ENCODE assay signal across 13 cellular contexts in the genomic region with DNA sequence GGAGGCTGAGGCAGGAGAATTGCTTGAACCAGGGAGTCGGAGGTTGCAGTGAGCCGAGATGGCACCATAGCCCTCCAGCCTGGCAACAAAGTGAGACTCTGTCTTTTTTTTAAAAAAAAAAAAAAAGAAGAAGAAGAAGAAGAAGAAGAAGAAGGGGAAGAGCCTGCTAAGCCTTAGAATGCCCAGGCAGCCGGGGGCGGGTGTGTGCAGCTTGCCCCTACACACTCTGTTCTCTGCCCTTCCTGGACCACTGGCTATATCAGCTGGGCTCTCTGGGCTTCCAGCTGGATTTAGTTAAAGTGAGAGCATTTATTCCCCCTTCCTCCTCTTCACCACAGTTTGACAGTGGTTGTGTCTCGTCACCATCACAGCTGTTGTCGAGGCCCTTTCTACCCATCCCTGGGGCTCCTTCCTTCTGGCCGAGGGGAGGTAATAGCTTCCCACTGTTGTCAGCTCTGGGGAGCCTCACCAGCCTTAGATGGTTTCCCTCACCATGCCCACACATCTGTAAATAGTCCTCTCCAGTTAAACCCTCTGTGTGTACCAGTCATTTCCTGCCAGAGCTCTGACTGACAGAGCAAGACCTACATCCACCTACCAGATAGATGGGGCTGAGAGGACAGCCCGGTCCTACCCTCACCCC.
DNase-seq lines count a peak whose midpoint lies in the region; ATAC-seq and TF ChIP-seq lines count a peak whose summit lies in the region.
"Had no signal": no experiment of that assay in that cellular context is flagged by ENCODE, and none has a peak within 500 bp of the region (broad histone marks: within the 10 kb centered on the region; RNA-seq: fewer than 3 reads in every experiment).

No MANE protein-coding gene starts in this region.

- peak overlapping the region; percentile 65 for H3K27ac Mint-ChIP-seq in activated CD4-positive, alpha-beta T cell treated with anti-CD3 and anti-CD28 coated beads, Interleukin-2, amount 10 ng/mL, durations not matched to agents 7 days and 5 days
- H3K27ac Mint-ChIP-seq in activated T-helper 1 cell treated with anti-CD3 and anti-CD28 coated beads, Interleukin-12 subunit alpha, Interleukin-12 subunit beta, Interleukin-2, Interleukin-4 antibody, amounts not matched to agents 30 ng/mL and 10 ng/mL and 1 ng/mL, durations not matched to agents 14 hours and 24 hours and 36 hours: peak overlapping the region; percentile 83

- ATAC-seq in gastroesophageal sphincter (no peak), HG03460 (IDR thresholded peaks at IDR 0.05; ENCODE audit: unreplicated experiment) (no peak)

- no peaks in the 10 kb centered on the region for H3K4me1 ChIP-seq in sigmoid colon
- H3K4me1 ChIP-seq in gastroesophageal sphincter: no peaks in the 10 kb centered on the region

- TF ChIP-seq EP300 in sigmoid colon (IDR thresholded peaks at IDR 0.05): no peak
- TF ChIP-seq EP300 in gastroesophageal sphincter (IDR thresholded peaks at IDR 0.05): no peak

- intact Hi-C loops in activated T-helper 1 cell treated with anti-CD3 and anti-CD28 coated beads, Interleukin-12 subunit alpha, Interleukin-12 subunit beta, Interleukin-2, Interleukin-4 antibody, amounts not matched to agents 30 ng/mL and 10 ng/mL and 1 ng/mL, durations not matched to agents 14 hours and 24 hours and 36 hours (cut with micrococcal nuclease): no loop called here
- intact Hi-C loops in sigmoid colon (cut with DNase I): no loop called here

- no peaks in the 10 kb centered on the region for H3K9me3 Mint-ChIP-seq in activated CD4-positive, alpha-beta T cell treated with anti-CD3 and anti-CD28 coated beads, Interleukin-2, amount 10 ng/mL, durations not matched to agents 7 days and 5 days
- H3K9me3 Mint-ChIP-seq in activated T-helper 1 cell treated with anti-CD3 and anti-CD28 coated beads, Interleukin-12 subunit alpha, Interleukin-12 subunit beta, Interleukin-2, Interleukin-4 antibody, amounts not matched to agents 30 ng/mL and 10 ng/mL and 1 ng/mL, durations not matched to agents 14 hours and 24 hours and 36 hours: no peaks in the 10 kb centered on the region

- CTCF ChIA-PET in activated CD4-positive, alpha-beta T cell treated with anti-CD3 and anti-CD28 coated beads, Interleukin-2, amount 10 ng/mL, durations not matched to agents 7 days and 5 days (lab: Charles Lee): interaction anchor here (0.7 to 3.1 kb wide), 12 partner anchors 8 to 1259 kb away, joined by 3 to 14 read pairs (median 4); no protein-coding TSS in a partner anchor

- H3K36me3 ChIP-seq in sigmoid colon (no peaks in the 10 kb centered on the region), gastroesophageal sphincter (no peaks in the 10 kb centered on the region)
- H3K36me3 ChIP-seq: thoracic aorta had no signal

- TF ChIP-seq CTCF in sigmoid colon (IDR thresholded peaks at IDR 0.05): no peak
- TF ChIP-seq CTCF in gastroesophageal sphincter (IDR thresholded peaks at IDR 0.05): no peak
- no peak for TF ChIP-seq CTCF in GM20000 (IDR thresholded peaks at IDR 0.05; ENCODE audit: extremely low read depth, missing control alignments)

- H3K4me3 ChIP-seq in sigmoid colon (no peak overlapping the region), gastroesophageal sphincter (no peak overlapping the region)
- H3K4me3 ChIP-seq: thoracic aorta had no signal

- peak; percentile 36 for DNase-seq in activated CD4-positive, alpha-beta T cell treated with anti-CD3 and anti-CD28 coated beads, Interleukin-2, amount 10 ng/mL, durations not matched to agents 7 days and 5 days
- DNase-seq in activated CD4-positive, alpha-beta T cell treated with anti-CD3 and anti-CD28 coated beads for 4 hours: no peak
- DNase-seq in Kasumi-1 (lab: John Stamatoyannopoulos, UW) (peak; percentile 66 to 69), sigmoid colon (peak; percentile 22), GM20000 (ENCODE audit: low spot score) (no peak)
- DNase-seq in activated T-helper 1 cell treated with anti-CD3 and anti-CD28 coated beads, Interleukin-12 subunit alpha, Interleukin-12 subunit beta, Interleukin-2, Interleukin-4 antibody, amounts not matched to agents 30 ng/mL and 10 ng/mL and 1 ng/mL, durations not matched to agents 14 hours and 24 hours and 36 hours (ENCODE audit: low spot score): no peak
- DNase-seq: NCI-H1092 treated with DMSO at 0.1 percent for 48 hours, NCI-H69, retina, SK-N-SH had no signal

- H3K27me3 ChIP-seq in sigmoid colon (no peaks in the 10 kb centered on the region), gastroesophageal sphincter (no peaks in the 10 kb centered on the region)

- peaks cover 6% of the 10 kb centered on the region for H3K36me3 Mint-ChIP-seq in activated CD4-positive, alpha-beta T cell treated with anti-CD3 and anti-CD28 coated beads, Interleukin-2, amount 10 ng/mL, durations not matched to agents 7 days and 5 days (ENCODE audit: low read depth)
- H3K36me3 Mint-ChIP-seq in activated T-helper 1 cell treated with anti-CD3 and anti-CD28 coated beads, Interleukin-12 subunit alpha, Interleukin-12 subunit beta, Interleukin-2, Interleukin-4 antibody, amounts not matched to agents 30 ng/mL and 10 ng/mL and 1 ng/mL, durations not matched to agents 14 hours and 24 hours and 36 hours (ENCODE audit: low read depth): peaks cover 20% of the 10 kb centered on the region

- POLR2A ChIA-PET in activated CD4-positive, alpha-beta T cell treated with anti-CD3 and anti-CD28 coated beads, Interleukin-2, amount 10 ng/mL, durations not matched to agents 7 days and 5 days (lab: Charles Lee): interaction anchor here (1.3 kb wide), 1 partner anchor 16 kb away, joined by 3 read pairs; no protein-coding TSS in a partner anchor

- H3K27ac ChIP-seq in sigmoid colon (no peak overlapping the region), gastroesophageal sphincter (no peak overlapping the region)
- H3K27ac ChIP-seq: thoracic aorta had no signal

- H3K27me3 Mint-ChIP-seq in activated CD4-positive, alpha-beta T cell treated with anti-CD3 and anti-CD28 coated beads, Interleukin-2, amount 10 ng/mL, durations not matched to agents 7 days and 5 days: no peaks in the 10 kb centered on the region
- H3K27me3 Mint-ChIP-seq in activated T-helper 1 cell treated with anti-CD3 and anti-CD28 coated beads, Interleukin-12 subunit alpha, Interleukin-12 subunit beta, Interleukin-2, Interleukin-4 antibody, amounts not matched to agents 30 ng/mL and 10 ng/mL and 1 ng/mL, durations not matched to agents 14 hours and 24 hours and 36 hours (ENCODE audit: insufficient read depth): no peaks in the 10 kb centered on the region

- H3K9me3 ChIP-seq in sigmoid colon (no peaks in the 10 kb centered on the region), gastroesophageal sphincter (no peaks in the 10 kb centered on the region)
- H3K9me3 ChIP-seq: SK-N-SH, thoracic aorta had no signal

- no peak overlapping the region for H3K4me3 Mint-ChIP-seq in activated CD4-positive, alpha-beta T cell treated with anti-CD3 and anti-CD28 coated beads, Interleukin-2, amount 10 ng/mL, durations not matched to agents 7 days and 5 days
- H3K4me3 Mint-ChIP-seq in activated T-helper 1 cell treated with anti-CD3 and anti-CD28 coated beads, Interleukin-12 subunit alpha, Interleukin-12 subunit beta, Interleukin-2, Interleukin-4 antibody, amounts not matched to agents 30 ng/mL and 10 ng/mL and 1 ng/mL, durations not matched to agents 14 hours and 24 hours and 36 hours: peak overlapping the region; percentile 15

- no peak for TF ChIP-seq POLR2A in sigmoid colon (IDR thresholded peaks at IDR 0.05)
- TF ChIP-seq POLR2A in gastroesophageal sphincter (IDR thresholded peaks at IDR 0.05): no peak

- WGBS in sigmoid colon, 2 donors: 64 to 88% methylated on average over 8 of the region's 8 CpGs
- 75 to 83% methylated on average over 2 of the region's 8 CpGs for WGBS in gastroesophageal sphincter (ENCODE audit: low coverage in 1 of 2), 2 donors

- peaks cover 61% of the 10 kb centered on the region for H3K4me1 Mint-ChIP-seq in activated CD4-positive, alpha-beta T cell treated with anti-CD3 and anti-CD28 coated beads, Interleukin-2, amount 10 ng/mL, durations not matched to agents 7 days and 5 days
- H3K4me1 Mint-ChIP-seq in activated T-helper 1 cell treated with anti-CD3 and anti-CD28 coated beads, Interleukin-12 subunit alpha, Interleukin-12 subunit beta, Interleukin-2, Interleukin-4 antibody, amounts not matched to agents 30 ng/mL and 10 ng/mL and 1 ng/mL, durations not matched to agents 14 hours and 24 hours and 36 hours (ENCODE audit: low read depth): peaks cover 67% of the 10 kb centered on the region

Comparison
In these comparisons a context has a peak if more than half of its experiments do, and no peak if none do; other contexts are left out.
1. DNase-seq: peak in activated CD4-positive, alpha-beta T cell treated with anti-CD3 and anti-CD28 coated beads, Interleukin-2, amount 10 ng/mL, durations not matched to agents 7 days and 5 days (single experiment), Kasumi-1 (2 of 2) and sigmoid colon (single experiment); none in activated CD4-positive, alpha-beta T cell treated with anti-CD3 and anti-CD28 coated beads for 4 hours (0 of 2), activated T-helper 1 cell treated with anti-CD3 and anti-CD28 coated beads, Interleukin-12 subunit alpha, Interleukin-12 subunit beta, Interleukin-2, Interleukin-4 antibody, amounts not matched to agents 30 ng/mL and 10 ng/mL and 1 ng/mL, durations not matched to agents 14 hours and 24 hours and 36 hours (single experiment) and GM20000 (single experiment).